ENCODE assay signal across 1 cellular context in genomic region chr18:9474983-9475642, GRCh38.
A peak's percentile ranks its signal among the peaks of the same experiment; 100 is the strongest.
TF ChIP-seq lines count a peak whose summit lies in the region.

Gene RALBP1 (plus strand): TSS chr18:9475513. CDS start chr18:9513046, 37,533 bp downstream.

TF ChIP-seq in K562, 482 proteins besides CTCF, POLR2A, EP300 and RAD21 (continued from another document and continues in another):
- peak; percentile 74; the same call in 1 of the 2 replicates for TF ChIP-seq KLF1 (tag; IDR thresholded peaks at IDR 0.05)
- TF ChIP-seq RBM22 (IDR thresholded peaks at IDR 0.05; ENCODE audit: low read depth, low read length, poor library complexity, severe bottlenecking): no peak
- TF ChIP-seq, protein P1, sequence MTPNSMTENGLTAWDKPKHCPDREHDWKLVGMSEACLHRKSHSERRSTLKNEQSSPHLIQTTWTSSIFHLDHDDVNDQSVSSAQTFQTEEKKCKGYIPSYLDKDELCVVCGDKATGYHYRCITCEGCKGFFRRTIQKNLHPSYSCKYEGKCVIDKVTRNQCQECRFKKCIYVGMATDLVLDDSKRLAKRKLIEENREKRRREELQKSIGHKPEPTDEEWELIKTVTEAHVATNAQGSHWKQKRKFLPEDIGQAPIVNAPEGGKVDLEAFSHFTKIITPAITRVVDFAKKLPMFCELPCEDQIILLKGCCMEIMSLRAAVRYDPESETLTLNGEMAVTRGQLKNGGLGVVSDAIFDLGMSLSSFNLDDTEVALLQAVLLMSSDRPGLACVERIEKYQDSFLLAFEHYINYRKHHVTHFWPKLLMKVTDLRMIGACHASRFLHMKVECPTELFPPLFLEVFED (CRISPR knock-in tag; conservative IDR thresholded peaks at IDR 0.05): peak; percentile 78; the same call in 1 of the 2 replicates
- no peak; the same call in 1 of the 2 replicates for TF ChIP-seq TCF7L2 (IDR thresholded peaks at IDR 0.05; ENCODE audit: low read depth, low read length)
- TF ChIP-seq ELF2 (CRISPR knock-in tag; IDR thresholded peaks at IDR 0.05): peak; percentile 52; the same call in 1 of the 2 replicates
- TF ChIP-seq KDM2B (CRISPR knock-in tag; IDR thresholded peaks at IDR 0.05): peak; percentile 69
- TF ChIP-seq KLF16 (IDR thresholded peaks at IDR 0.05): peak; percentile 74
- 0 out of 2 replicates have a peak, but pooled peaks have one; percentile 4 for TF ChIP-seq ZNF384 (IDR thresholded peaks at IDR 0.05; ENCODE audit: low read depth, low read length)
- 0 out of 2 replicates have a peak, but pooled peaks have one; percentile 74 for TF ChIP-seq KAT7 (CRISPR knock-in tag; IDR thresholded peaks at IDR 0.05; ENCODE audit: borderline replicate concordance)
- peak; percentile 96 for TF ChIP-seq FOXJ2 (tag; IDR thresholded peaks at IDR 0.05)
- TF ChIP-seq KLF6 (CRISPR knock-in tag; IDR thresholded peaks at IDR 0.05; ENCODE audit: borderline replicate concordance): peak; percentile 84
- TF ChIP-seq CTBP1 (IDR thresholded peaks at IDR 0.05; ENCODE audit: borderline replicate concordance): peak; percentile 70
- peak; percentile 71 for TF ChIP-seq MAX (CRISPR knock-in tag; IDR thresholded peaks at IDR 0.05)
- 0 out of 2 replicates have a peak, but pooled peaks have one; percentile 25 for TF ChIP-seq ZNF436 (CRISPR knock-in tag; IDR thresholded peaks at IDR 0.05)
- TF ChIP-seq GABPA (tag; conservative IDR thresholded peaks at IDR 0.05; ENCODE audit: low read depth): peak; percentile 67
- TF ChIP-seq ZBTB2 (IDR thresholded peaks at IDR 0.05): peak; percentile 92
- TF ChIP-seq, protein P2, sequence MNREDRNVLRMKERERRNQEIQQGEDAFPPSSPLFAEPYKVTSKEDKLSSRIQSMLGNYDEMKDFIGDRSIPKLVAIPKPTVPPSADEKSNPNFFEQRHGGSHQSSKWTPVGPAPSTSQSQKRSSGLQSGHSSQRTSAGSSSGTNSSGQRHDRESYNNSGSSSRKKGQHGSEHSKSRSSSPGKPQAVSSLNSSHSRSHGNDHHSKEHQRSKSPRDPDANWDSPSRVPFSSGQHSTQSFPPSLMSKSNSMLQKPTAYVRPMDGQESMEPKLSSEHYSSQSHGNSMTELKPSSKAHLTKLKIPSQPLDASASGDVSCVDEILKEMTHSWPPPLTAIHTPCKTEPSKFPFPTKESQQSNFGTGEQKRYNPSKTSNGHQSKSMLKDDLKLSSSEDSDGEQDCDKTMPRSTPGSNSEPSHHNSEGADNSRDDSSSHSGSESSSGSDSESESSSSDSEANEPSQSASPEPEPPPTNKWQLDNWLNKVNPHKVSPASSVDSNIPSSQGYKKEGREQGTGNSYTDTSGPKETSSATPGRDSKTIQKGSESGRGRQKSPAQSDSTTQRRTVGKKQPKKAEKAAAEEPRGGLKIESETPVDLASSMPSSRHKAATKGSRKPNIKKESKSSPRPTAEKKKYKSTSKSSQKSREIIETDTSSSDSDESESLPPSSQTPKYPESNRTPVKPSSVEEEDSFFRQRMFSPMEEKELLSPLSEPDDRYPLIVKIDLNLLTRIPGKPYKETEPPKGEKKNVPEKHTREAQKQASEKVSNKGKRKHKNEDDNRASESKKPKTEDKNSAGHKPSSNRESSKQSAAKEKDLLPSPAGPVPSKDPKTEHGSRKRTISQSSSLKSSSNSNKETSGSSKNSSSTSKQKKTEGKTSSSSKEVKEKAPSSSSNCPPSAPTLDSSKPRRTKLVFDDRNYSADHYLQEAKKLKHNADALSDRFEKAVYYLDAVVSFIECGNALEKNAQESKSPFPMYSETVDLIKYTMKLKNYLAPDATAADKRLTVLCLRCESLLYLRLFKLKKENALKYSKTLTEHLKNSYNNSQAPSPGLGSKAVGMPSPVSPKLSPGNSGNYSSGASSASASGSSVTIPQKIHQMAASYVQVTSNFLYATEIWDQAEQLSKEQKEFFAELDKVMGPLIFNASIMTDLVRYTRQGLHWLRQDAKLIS (CRISPR knock-in tag; IDR thresholded peaks at IDR 0.05): peak; percentile 79
- TF ChIP-seq ZKSCAN1 (IDR thresholded peaks at IDR 0.05; ENCODE audit: low read depth, low read length): peak; percentile 51
- peak; percentile 98 for TF ChIP-seq MTA1 (IDR thresholded peaks at IDR 0.05; ENCODE audit: borderline replicate concordance)
- peak; percentile 24; the same call in 1 of the 2 replicates for TF ChIP-seq NBN (IDR thresholded peaks at IDR 0.05; ENCODE audit: low read depth)
- peak; percentile 80 for TF ChIP-seq POLR2AphosphoS5 (IDR thresholded peaks at IDR 0.05; ENCODE audit: control insufficient read depth, insufficient read depth, low read depth, low read length)
- TF ChIP-seq MNT (conservative IDR thresholded peaks at IDR 0.05): peak; percentile 86 to 90
- peak; percentile 57; the same call in 1 of the 2 replicates for TF ChIP-seq ZNF23 (CRISPR knock-in tag; IDR thresholded peaks at IDR 0.05)
- TF ChIP-seq, protein P3, sequence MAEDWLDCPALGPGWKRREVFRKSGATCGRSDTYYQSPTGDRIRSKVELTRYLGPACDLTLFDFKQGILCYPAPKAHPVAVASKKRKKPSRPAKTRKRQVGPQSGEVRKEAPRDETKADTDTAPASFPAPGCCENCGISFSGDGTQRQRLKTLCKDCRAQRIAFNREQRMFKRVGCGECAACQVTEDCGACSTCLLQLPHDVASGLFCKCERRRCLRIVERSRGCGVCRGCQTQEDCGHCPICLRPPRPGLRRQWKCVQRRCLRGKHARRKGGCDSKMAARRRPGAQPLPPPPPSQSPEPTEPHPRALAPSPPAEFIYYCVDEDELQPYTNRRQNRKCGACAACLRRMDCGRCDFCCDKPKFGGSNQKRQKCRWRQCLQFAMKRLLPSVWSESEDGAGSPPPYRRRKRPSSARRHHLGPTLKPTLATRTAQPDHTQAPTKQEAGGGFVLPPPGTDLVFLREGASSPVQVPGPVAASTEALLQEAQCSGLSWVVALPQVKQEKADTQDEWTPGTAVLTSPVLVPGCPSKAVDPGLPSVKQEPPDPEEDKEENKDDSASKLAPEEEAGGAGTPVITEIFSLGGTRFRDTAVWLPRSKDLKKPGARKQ (CRISPR knock-in tag; IDR thresholded peaks at IDR 0.05): no peak
- TF ChIP-seq NR2C1 (IDR thresholded peaks at IDR 0.05): peak; percentile 86
- peak; percentile 94 for TF ChIP-seq NR2C1 (tag; IDR thresholded peaks at IDR 0.05)
- peak; percentile 91 for TF ChIP-seq ZNF175 (CRISPR knock-in tag; IDR thresholded peaks at IDR 0.05; ENCODE audit: low read depth)
- no peak; the same call in 1 of the 2 replicates for TF ChIP-seq SMARCA4 (IDR thresholded peaks at IDR 0.05)
- TF ChIP-seq HMG20A (CRISPR knock-in tag; conservative IDR thresholded peaks at IDR 0.05): no peak
- TF ChIP-seq PCBP1 (IDR thresholded peaks at IDR 0.05; ENCODE audit: low read depth, low read length, poor library complexity, severe bottlenecking): peak; percentile 7
- TF ChIP-seq GTF2B (IDR thresholded peaks at IDR 0.05; ENCODE audit: extremely low read depth, insufficient read length): no peak
- TF ChIP-seq, protein P4, sequence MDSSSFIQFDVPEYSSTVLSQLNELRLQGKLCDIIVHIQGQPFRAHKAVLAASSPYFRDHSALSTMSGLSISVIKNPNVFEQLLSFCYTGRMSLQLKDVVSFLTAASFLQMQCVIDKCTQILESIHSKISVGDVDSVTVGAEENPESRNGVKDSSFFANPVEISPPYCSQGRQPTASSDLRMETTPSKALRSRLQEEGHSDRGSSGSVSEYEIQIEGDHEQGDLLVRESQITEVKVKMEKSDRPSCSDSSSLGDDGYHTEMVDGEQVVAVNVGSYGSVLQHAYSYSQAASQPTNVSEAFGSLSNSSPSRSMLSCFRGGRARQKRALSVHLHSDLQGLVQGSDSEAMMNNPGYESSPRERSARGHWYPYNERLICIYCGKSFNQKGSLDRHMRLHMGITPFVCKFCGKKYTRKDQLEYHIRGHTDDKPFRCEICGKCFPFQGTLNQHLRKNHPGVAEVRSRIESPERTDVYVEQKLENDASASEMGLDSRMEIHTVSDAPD (CRISPR knock-in tag; IDR thresholded peaks at IDR 0.05): no peak
- peak; percentile 69 for TF ChIP-seq TAF1 (IDR thresholded peaks at IDR 0.05; ENCODE audit: control insufficient read depth, extremely low read depth, insufficient read depth, low read length, severe bottlenecking)
- no peak for TF ChIP-seq ZNF444 (CRISPR knock-in tag; IDR thresholded peaks at IDR 0.05)
- TF ChIP-seq RBM17 (IDR thresholded peaks at IDR 0.05; ENCODE audit: borderline replicate concordance, low read depth, low read length): no peak
- no peak for TF ChIP-seq ILK (tag; IDR thresholded peaks at IDR 0.05; ENCODE audit: borderline replicate concordance, low read depth)
- TF ChIP-seq ZNF644 (tag; IDR thresholded peaks at IDR 0.05; ENCODE audit: low read depth): peak; percentile 95
- TF ChIP-seq CXXC5 (CRISPR knock-in tag; IDR thresholded peaks at IDR 0.05): peak; percentile 99
- peak; percentile 66 for TF ChIP-seq POU5F1 (IDR thresholded peaks at IDR 0.05; ENCODE audit: borderline replicate concordance, low read depth, low read length, partially characterized antibody)
- TF ChIP-seq RBM39 (optimal IDR thresholded peaks at IDR 0.05; ENCODE audit: low read depth, low read length): no peak
- no peak for TF ChIP-seq RFX5 (IDR thresholded peaks at IDR 0.05; ENCODE audit: low read depth, low read length)
- peak; percentile 71 for TF ChIP-seq MEIS2 (IDR thresholded peaks at IDR 0.05; ENCODE audit: partially characterized antibody)
- no peak for TF ChIP-seq HMG20B (CRISPR knock-in tag; IDR thresholded peaks at IDR 0.05)
- peak; percentile 90 for TF ChIP-seq L3MBTL2 (IDR thresholded peaks at IDR 0.05)
- TF ChIP-seq ZNF134 (CRISPR knock-in tag; conservative IDR thresholded peaks at IDR 0.05): no peak; the same call in 1 of the 2 replicates
- no peak for TF ChIP-seq ZNF121 (CRISPR knock-in tag; conservative IDR thresholded peaks at IDR 0.05)
- no peak for TF ChIP-seq PHF21A (IDR thresholded peaks at IDR 0.05; ENCODE audit: borderline replicate concordance, low read depth)
- TF ChIP-seq ZNF280A (IDR thresholded peaks at IDR 0.05; ENCODE audit: low read depth, partially characterized antibody): no peak
- TF ChIP-seq GATA2 (CRISPR knock-in tag; IDR thresholded peaks at IDR 0.05): no peak
- peak; percentile 97 to 98 for TF ChIP-seq SIX5 (IDR thresholded peaks at IDR 0.05; ENCODE audit: borderline replicate concordance in 1 of 2, insufficient read depth in 1 of 2, low read depth in 1 of 2, low read length in 2 of 2)
- peak; percentile 98 for TF ChIP-seq ETS1 (conservative IDR thresholded peaks at IDR 0.05; ENCODE audit: control insufficient read depth, low read depth, low read length)
- 0 out of 2 replicates have a peak, but pooled peaks have one; percentile 57 for TF ChIP-seq ZNF764 (CRISPR knock-in tag; IDR thresholded peaks at IDR 0.05; ENCODE audit: low read depth)
- TF ChIP-seq ZNF224 (CRISPR knock-in tag; IDR thresholded peaks at IDR 0.05): 0 out of 2 replicates have a peak, but pooled peaks have one; percentile 3
- TF ChIP-seq FOXK2 (conservative IDR thresholded peaks at IDR 0.05 in 1 of 2, IDR thresholded peaks at IDR 0.05 in 1 of 2; ENCODE audit: low read depth in 2 of 2): peak; percentile 98 to 99
- 0 out of 2 replicates have a peak, but pooled peaks have one; percentile 0 for TF ChIP-seq ZNF589 (CRISPR knock-in tag; IDR thresholded peaks at IDR 0.05; ENCODE audit: low read depth)
- no peak for TF ChIP-seq ZNF79 (CRISPR knock-in tag; IDR thresholded peaks at IDR 0.05; ENCODE audit: low read depth)
- TF ChIP-seq BHLHE40 (IDR thresholded peaks at IDR 0.05; ENCODE audit: low read length): no peak
